1 cellular context compared by ENCODE assay signal in genomic region chr19:19366691-19367396, GRCh38.
TF ChIP-seq lines count a peak whose summit lies in the region.

No MANE protein-coding gene starts in this region.

TF ChIP-seq in HepG2, 621 proteins besides CTCF, POLR2A, EP300 and RAD21 (continues in another document):
- TF ChIP-seq SP4 (CRISPR knock-in tag; IDR thresholded peaks at IDR 0.05) (peak; percentile 64; the same call in 1 of the 2 replicates), TARDBP (CRISPR knock-in tag; IDR thresholded peaks at IDR 0.05) (peak; percentile 72; the same call in 1 of the 2 replicates), ZNF768 (CRISPR knock-in tag; IDR thresholded peaks at IDR 0.05) (peak; percentile 62), ZNF607 (CRISPR knock-in tag; IDR thresholded peaks at IDR 0.05; ENCODE audit: borderline replicate concordance) (no peak; the same call in 1 of the 2 replicates), AKAP8 (CRISPR knock-in tag; IDR thresholded peaks at IDR 0.05) (no peak), ZC3H13 (CRISPR knock-in tag; IDR thresholded peaks at IDR 0.05) (no peak), ATAD3A (CRISPR knock-in tag; IDR thresholded peaks at IDR 0.05) (no peak), KAT2B (IDR thresholded peaks at IDR 0.05; ENCODE audit: borderline replicate concordance, low read depth, low read length) (no peak), ZNF253 (CRISPR knock-in tag; IDR thresholded peaks at IDR 0.05; ENCODE audit: borderline replicate concordance) (no peak), GATA4 (IDR thresholded peaks at IDR 0.05; ENCODE audit: borderline replicate concordance, low read depth) (no peak), ADNP (CRISPR knock-in tag; IDR thresholded peaks at IDR 0.05) (peak; percentile 76), ISX (CRISPR knock-in tag; conservative IDR thresholded peaks at IDR 0.05) (no peak), ZNF101 (CRISPR knock-in tag; IDR thresholded peaks at IDR 0.05; ENCODE audit: borderline replicate concordance, low read depth) (no peak), CAMTA2 (CRISPR knock-in tag; IDR thresholded peaks at IDR 0.05; ENCODE audit: borderline replicate concordance) (0 out of 2 replicates have a peak, but pooled peaks have one; percentile 43), ATM (IDR thresholded peaks at IDR 0.05; ENCODE audit: borderline replicate concordance) (no peak), ZBTB34 (CRISPR knock-in tag; IDR thresholded peaks at IDR 0.05) (0 out of 2 replicates have a peak, but pooled peaks have one; percentile 20), ZNF337 (CRISPR knock-in tag; IDR thresholded peaks at IDR 0.05; ENCODE audit: borderline replicate concordance, low read depth) (0 out of 2 replicates have a peak, but pooled peaks have one; percentile 33), JUN (CRISPR knock-in tag; IDR thresholded peaks at IDR 0.05) (no peak), ZNF18 (CRISPR knock-in tag; IDR thresholded peaks at IDR 0.05; ENCODE audit: insufficient replicate concordance) (peak; percentile 90), HNRNPH1 (optimal IDR thresholded peaks at IDR 0.05; ENCODE audit: low read depth, low read length) (no peak), ZNF576 (CRISPR knock-in tag; IDR thresholded peaks at IDR 0.05) (no peak), ZMYM2 (CRISPR knock-in tag; IDR thresholded peaks at IDR 0.05) (peak; percentile 76; the same call in 1 of the 2 replicates), ZNF646 (CRISPR knock-in tag; IDR thresholded peaks at IDR 0.05) (peak; percentile 74), ZNF770 (CRISPR knock-in tag; IDR thresholded peaks at IDR 0.05) (0 out of 2 replicates have a peak, but pooled peaks have one; percentile 24), RNF219 (CRISPR knock-in tag; IDR thresholded peaks at IDR 0.05) (no peak), SMC3 (IDR thresholded peaks at IDR 0.05; ENCODE audit: low read length) (peak; percentile 69), FLYWCH1 (CRISPR knock-in tag; IDR thresholded peaks at IDR 0.05) (no peak), MAFK (conservative IDR thresholded peaks at IDR 0.05 in 1 of 2, IDR thresholded peaks at IDR 0.05 in 1 of 2; ENCODE audit: low read length in 2 of 2) (no peak), ZNF121 (CRISPR knock-in tag; IDR thresholded peaks at IDR 0.05) (peak; percentile 53; the same call in 1 of the 2 replicates)
- TF ChIP-seq, protein P1, sequence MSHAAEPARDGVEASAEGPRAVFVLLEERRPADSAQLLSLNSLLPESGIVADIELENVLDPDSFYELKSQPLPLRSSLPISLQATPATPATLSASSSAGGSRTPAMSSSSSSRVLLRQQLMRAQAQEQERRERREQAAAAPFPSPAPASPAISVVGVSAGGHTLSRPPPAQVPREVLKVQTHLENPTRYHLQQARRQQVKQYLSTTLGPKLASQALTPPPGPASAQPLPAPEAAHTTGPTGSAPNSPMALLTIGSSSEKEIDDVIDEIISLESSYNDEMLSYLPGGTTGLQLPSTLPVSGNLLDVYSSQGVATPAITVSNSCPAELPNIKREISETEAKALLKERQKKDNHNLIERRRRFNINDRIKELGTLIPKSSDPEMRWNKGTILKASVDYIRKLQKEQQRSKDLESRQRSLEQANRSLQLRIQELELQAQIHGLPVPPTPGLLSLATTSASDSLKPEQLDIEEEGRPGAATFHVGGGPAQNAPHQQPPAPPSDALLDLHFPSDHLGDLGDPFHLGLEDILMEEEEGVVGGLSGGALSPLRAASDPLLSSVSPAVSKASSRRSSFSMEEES (CRISPR knock-in tag; IDR thresholded peaks at IDR 0.05): peak; percentile 61
- TF ChIP-seq, protein P2, sequence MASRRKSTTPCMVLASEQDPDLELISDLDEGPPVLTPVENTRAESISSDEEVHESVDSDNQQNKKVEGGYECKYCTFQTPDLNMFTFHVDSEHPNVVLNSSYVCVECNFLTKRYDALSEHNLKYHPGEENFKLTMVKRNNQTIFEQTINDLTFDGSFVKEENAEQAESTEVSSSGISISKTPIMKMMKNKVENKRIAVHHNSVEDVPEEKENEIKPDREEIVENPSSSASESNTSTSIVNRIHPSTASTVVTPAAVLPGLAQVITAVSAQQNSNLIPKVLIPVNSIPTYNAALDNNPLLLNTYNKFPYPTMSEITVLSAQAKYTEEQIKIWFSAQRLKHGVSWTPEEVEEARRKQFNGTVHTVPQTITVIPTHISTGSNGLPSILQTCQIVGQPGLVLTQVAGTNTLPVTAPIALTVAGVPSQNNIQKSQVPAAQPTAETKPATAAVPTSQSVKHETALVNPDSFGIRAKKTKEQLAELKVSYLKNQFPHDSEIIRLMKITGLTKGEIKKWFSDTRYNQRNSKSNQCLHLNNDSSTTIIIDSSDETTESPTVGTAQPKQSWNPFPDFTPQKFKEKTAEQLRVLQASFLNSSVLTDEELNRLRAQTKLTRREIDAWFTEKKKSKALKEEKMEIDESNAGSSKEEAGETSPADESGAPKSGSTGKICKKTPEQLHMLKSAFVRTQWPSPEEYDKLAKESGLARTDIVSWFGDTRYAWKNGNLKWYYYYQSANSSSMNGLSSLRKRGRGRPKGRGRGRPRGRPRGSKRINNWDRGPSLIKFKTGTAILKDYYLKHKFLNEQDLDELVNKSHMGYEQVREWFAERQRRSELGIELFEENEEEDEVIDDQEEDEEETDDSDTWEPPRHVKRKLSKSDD (CRISPR knock-in tag; IDR thresholded peaks at IDR 0.05; ENCODE audit: low read depth): 0 out of 2 replicates have a peak, but pooled peaks have one; percentile 66
- TF ChIP-seq, protein P3, sequence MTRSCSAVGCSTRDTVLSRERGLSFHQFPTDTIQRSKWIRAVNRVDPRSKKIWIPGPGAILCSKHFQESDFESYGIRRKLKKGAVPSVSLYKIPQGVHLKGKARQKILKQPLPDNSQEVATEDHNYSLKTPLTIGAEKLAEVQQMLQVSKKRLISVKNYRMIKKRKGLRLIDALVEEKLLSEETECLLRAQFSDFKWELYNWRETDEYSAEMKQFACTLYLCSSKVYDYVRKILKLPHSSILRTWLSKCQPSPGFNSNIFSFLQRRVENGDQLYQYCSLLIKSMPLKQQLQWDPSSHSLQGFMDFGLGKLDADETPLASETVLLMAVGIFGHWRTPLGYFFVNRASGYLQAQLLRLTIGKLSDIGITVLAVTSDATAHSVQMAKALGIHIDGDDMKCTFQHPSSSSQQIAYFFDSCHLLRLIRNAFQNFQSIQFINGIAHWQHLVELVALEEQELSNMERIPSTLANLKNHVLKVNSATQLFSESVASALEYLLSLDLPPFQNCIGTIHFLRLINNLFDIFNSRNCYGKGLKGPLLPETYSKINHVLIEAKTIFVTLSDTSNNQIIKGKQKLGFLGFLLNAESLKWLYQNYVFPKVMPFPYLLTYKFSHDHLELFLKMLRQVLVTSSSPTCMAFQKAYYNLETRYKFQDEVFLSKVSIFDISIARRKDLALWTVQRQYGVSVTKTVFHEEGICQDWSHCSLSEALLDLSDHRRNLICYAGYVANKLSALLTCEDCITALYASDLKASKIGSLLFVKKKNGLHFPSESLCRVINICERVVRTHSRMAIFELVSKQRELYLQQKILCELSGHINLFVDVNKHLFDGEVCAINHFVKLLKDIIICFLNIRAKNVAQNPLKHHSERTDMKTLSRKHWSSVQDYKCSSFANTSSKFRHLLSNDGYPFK (CRISPR knock-in tag; IDR thresholded peaks at IDR 0.05; ENCODE audit: borderline replicate concordance): peak; percentile 79; the same call in 1 of the 2 replicates
